In the genomic region with DNA sequence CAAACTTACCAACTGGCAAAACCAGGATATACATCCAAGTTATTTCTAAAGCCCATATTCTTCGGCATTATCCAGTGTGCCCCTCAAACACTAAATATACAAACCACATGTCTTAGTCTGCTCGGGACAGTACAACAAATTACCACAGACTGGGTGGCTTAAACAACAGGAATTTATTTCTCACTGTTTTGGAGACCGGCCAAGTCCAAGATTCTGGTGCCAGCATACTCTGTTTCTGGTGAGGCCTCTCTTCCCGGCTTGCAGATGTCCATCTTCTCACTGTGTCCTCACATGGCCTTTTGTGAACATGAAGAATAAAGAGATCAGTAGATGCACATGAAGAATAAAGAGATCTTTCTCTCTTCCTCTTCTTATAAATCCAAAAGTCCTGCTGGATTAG, we compare ENCODE assay signal across 17 cellular contexts. TPM values are rescaled to one million over a fixed set of nuclear protein-coding genes. Genes with fewer than 3 reads are reported as not detected.
DNase-seq lines count a peak whose midpoint lies in the region; ATAC-seq and TF ChIP-seq lines count a peak whose summit lies in the region.
"Had no signal": no experiment of that assay in that cellular context is flagged by ENCODE, and none has a peak within 500 bp of the region (broad histone marks: within the 10 kb centered on the region; RNA-seq: fewer than 3 reads in every experiment).

No MANE protein-coding gene starts in this region.

- H3K4me1 Mint-ChIP-seq in MCF 10A (ENCODE audit: insufficient read depth, unreplicated experiment), result peaks cover 10% of the 10 kb centered on the region

- dilution Hi-C loops in mammary epithelial cell (cut with HindIII; ENCODE audit: low sequenced_read_pairs), result no loop called here

- 38% methylated on average over 4 of the region's 4 CpGs for WGBS in mammary epithelial cell (ENCODE audit: low coverage, missing lambda C conversion rate)
- WGBS in thyroid gland, 2 donors, result 23 to 25% methylated on average over 4 of the region's 4 CpGs

- no peaks in the 10 kb centered on the region for H3K9me3 Mint-ChIP-seq in MCF 10A (ENCODE audit: unreplicated experiment)

- H3K9ac ChIP-seq in mammary epithelial cell (ENCODE audit: insufficient read depth, low read length), result no peak overlapping the region

- CTCF ChIA-PET in MCF 10A (lab: Yijun Ruan, JAX), result interaction anchor here (1.2 kb wide), 1 partner anchor 270 kb away, joined by 3 read pairs; no protein-coding TSS in a partner anchor
- CTCF ChIA-PET in mammary epithelial cell (lab: Charles Lee; ENCODE audit: low non-redundant PET), result no interaction called here

- H3K4me2 ChIP-seq in mammary epithelial cell (ENCODE audit: insufficient read depth, low read depth, low read length), result no peak overlapping the region

- H3K9me3 ChIP-seq in mammary epithelial cell (replicated peaks; ENCODE audit: insufficient read depth, low read length) (no peaks in the 10 kb centered on the region), thyroid gland (no peaks in the 10 kb centered on the region)
- H3K9me3 ChIP-seq: ascending aorta, prostate gland, thoracic aorta had no signal

- no peaks in the 10 kb centered on the region for H3K36me3 ChIP-seq in mammary epithelial cell (ENCODE audit: insufficient read depth, low read length)
- H3K36me3 ChIP-seq in thyroid gland, result no peaks in the 10 kb centered on the region
- H3K36me3 ChIP-seq: ascending aorta, prostate gland, thoracic aorta had no signal

- no TSS peak for BruUV-seq in MCF 10A (replicated peaks; lab: Mats Ljungman, UMichigan)
- no TSS peak for BruUV-seq in mammary epithelial cell (replicated peaks; lab: Mats Ljungman, UMichigan)

- POLR2A ChIA-PET in MCF 10A (lab: Yijun Ruan, JAX), result no interaction called here

- in situ Hi-C loops in mammary epithelial cell (cut with MboI; ENCODE audit: low sequenced_read_pairs in 2 of 2), result no loop called here

- H3K4me1 ChIP-seq in mammary epithelial cell (ENCODE audit: insufficient read depth, low read length), result no peaks in the 10 kb centered on the region
- H3K4me1 ChIP-seq in thyroid gland, result peaks cover 0 to 5% of the 10 kb centered on the region in 2 donors
- H3K4me1 ChIP-seq: ascending aorta, prostate gland had no signal

- no peak overlapping the region for H3K4me3 ChIP-seq in mammary epithelial cell (replicated peaks in 1 of 3; ENCODE audit: insufficient read depth in 1 of 3, low read depth in 2 of 3, low read length in 3 of 3)
- no peak overlapping the region for H3K4me3 ChIP-seq in thyroid gland (replicated peaks in 1 of 3)
- H3K4me3 ChIP-seq: ascending aorta, prostate gland, thoracic aorta had no signal

- ATAC-seq in left ventricle myocardium superior (peak; percentile 75), HG03095 (IDR thresholded peaks at IDR 0.05; ENCODE audit: unreplicated experiment) (no peak)
- ATAC-seq in stimulated activated naive CD8-positive, alpha-beta T cell treated with anti-CD3 and anti-CD28 coated beads, Interleukin-15, Interleukin-2, amounts not matched to agents 100 U/mL and 50 U/mL, for 24 hours, result no peak

- H4K20me1 ChIP-seq in mammary epithelial cell (ENCODE audit: insufficient read depth, low read length), result no peaks in the 10 kb centered on the region

- no peaks in the 10 kb centered on the region for H3K27me3 Mint-ChIP-seq in MCF 10A (ENCODE audit: insufficient read depth, unreplicated experiment)

- no peak overlapping the region for H3K27ac ChIP-seq in mammary epithelial cell (ENCODE audit: insufficient read depth, low read depth, low read length)
- no peak overlapping the region for H3K27ac ChIP-seq in thyroid gland
- H3K27ac ChIP-seq: ascending aorta, prostate gland, thoracic aorta had no signal

- H3K4me3 Mint-ChIP-seq in MCF 10A (ENCODE audit: unreplicated experiment), result no peak overlapping the region

- no peak for TF ChIP-seq POLR2A in thyroid gland (IDR thresholded peaks at IDR 0.05)

- TF ChIP-seq CTCF in MCF 10A (IDR thresholded peaks at IDR 0.05; ENCODE audit: unreplicated experiment), result no peak
- TF ChIP-seq CTCF in mammary epithelial cell (conservative IDR thresholded peaks at IDR 0.05 in 1 of 2, IDR thresholded peaks at IDR 0.05 in 1 of 2; ENCODE audit: extremely low read depth in 1 of 2, insufficient read depth in 1 of 2, low read depth in 1 of 2, low read length in 2 of 2), result no peak
- no peak for TF ChIP-seq CTCF in thyroid gland (IDR thresholded peaks at IDR 0.05)

- intact Hi-C loops in MCF 10A (cut with micrococcal nuclease), result no loop called here
- intact Hi-C loops in mammary epithelial cell (cut with micrococcal nuclease), result no loop called here
- intact Hi-C loops in left ventricle myocardium superior (cut with micrococcal nuclease), result no loop called here
- intact Hi-C loops in thyroid gland (cut with DNase I), result no loop called here

- no peaks in the 10 kb centered on the region for H3K79me2 ChIP-seq in mammary epithelial cell (ENCODE audit: insufficient read depth, low read length)

- no peaks in the 10 kb centered on the region for H3K36me3 Mint-ChIP-seq in MCF 10A (ENCODE audit: insufficient read depth, unreplicated experiment)

- no peak overlapping the region for H3K27ac Mint-ChIP-seq in MCF 10A (ENCODE audit: low read depth, unreplicated experiment)

- DNase-seq in MCF 10A (ENCODE audit: unreplicated experiment) (peak; percentile 48), mammary epithelial cell (no peak), astrocyte of the hippocampus (ENCODE audit: low read depth, low spot score) (peak; percentile 79), left ventricle myocardium superior (peak; percentile 37), thyroid gland (peak; percentile 51 to 62), 8988T (no peak)
- no peak for DNase-seq in stimulated activated naive CD8-positive, alpha-beta T cell treated with anti-CD3 and anti-CD28 coated beads, Interleukin-15, Interleukin-2, amounts not matched to agents 100 U/mL and 50 U/mL, for 24 hours
- DNase-seq: activated CD8-positive, alpha-beta memory T cell treated with anti-CD3 and anti-CD28 coated beads, Interleukin-2, amount 50 U/mL, for 4 hours; erythroblast; kidney had no signal

- H2AFZ ChIP-seq in mammary epithelial cell (ENCODE audit: low read depth, low read length), result no peak overlapping the region

- peaks cover 2% of the 10 kb centered on the region for H3K27me3 ChIP-seq in mammary epithelial cell (ENCODE audit: insufficient read depth, low read length)
- H3K27me3 ChIP-seq in thyroid gland, result no peaks in the 10 kb centered on the region
- H3K27me3 ChIP-seq: ascending aorta had no signal

RNA-seq across cellular contexts. Expression of a gene that starts 12.9 kb away (rescaled TPM):
- total RNA-seq in MCF 10A (2022) (not detected in 2 replicates), mammary epithelial cell (not detected), left ventricle myocardium superior (not detected), thyroid gland (not detected)
- polyA plus RNA-seq in mammary epithelial cell, result not detected
- not detected for polyA minus RNA-seq in mammary epithelial cell
- total RNA-seq: ascending aorta, Daoy, HT-29, kidney, thoracic aorta had no signal
- polyA plus RNA-seq: AG04450 had no signal

Comparison
In these comparisons a context has a peak if more than half of its experiments do, and no peak if none do; other contexts are left out.
1. DNase-seq: peak in MCF 10A (single experiment), astrocyte of the hippocampus (single experiment), left ventricle myocardium superior (single experiment) and thyroid gland (2 of 2); none in mammary epithelial cell (single experiment), 8988T (single experiment) and stimulated activated naive CD8-positive, alpha-beta T cell treated with anti-CD3 and anti-CD28 coated beads, Interleukin-15, Interleukin-2, amounts not matched to agents 100 U/mL and 50 U/mL, for 24 hours (single experiment).